16 cellular contexts compared by ENCODE assay signal in the genomic region with DNA sequence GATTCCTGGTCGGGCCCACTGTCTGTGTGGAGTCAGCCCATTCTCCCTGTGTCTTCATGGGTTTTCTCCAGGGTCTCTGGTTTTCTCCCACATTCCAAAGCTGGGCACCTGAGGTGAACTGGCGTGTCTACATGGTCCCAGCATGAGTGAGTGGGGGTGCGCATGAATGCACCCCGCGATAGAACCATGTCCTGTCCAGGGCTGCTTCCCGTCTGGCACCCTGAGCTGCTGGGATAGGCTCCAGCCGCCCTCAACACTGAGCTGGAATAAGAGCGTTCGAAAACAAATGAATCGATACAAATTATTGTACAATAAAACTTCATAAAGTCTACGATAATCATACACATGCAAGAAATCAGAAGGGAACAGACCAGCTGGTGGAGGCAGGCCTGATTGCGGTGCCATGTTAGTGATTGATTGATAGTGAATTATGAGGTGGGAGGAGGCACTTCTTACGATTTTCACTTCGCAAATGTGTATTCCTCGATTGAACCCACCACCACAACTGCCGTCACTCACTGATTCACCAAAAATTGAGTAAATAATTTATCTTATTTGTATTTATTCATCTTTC.
DNase-seq lines count a peak whose midpoint lies in the region; ATAC-seq and TF ChIP-seq lines count a peak whose summit lies in the region.
"Had no signal": no experiment of that assay in that cellular context is flagged by ENCODE, and none has a peak within 500 bp of the region (broad histone marks: within the 10 kb centered on the region; RNA-seq: fewer than 3 reads in every experiment).

No MANE protein-coding gene starts in this region.

- DNase-seq in GM13976 (ENCODE audit: low spot score) (peak; percentile 4), memory B cell (ENCODE audit: low spot score in 2 of 2) (no peak), NCI-H526 treated with DMSO at 0.1 percent for 48 hours (lab: John Stamatoyannopoulos, UW) (no peak), UCSD-AML1 (lab: John Stamatoyannopoulos, UW; ENCODE audit: unreplicated experiment) (no peak)
- DNase-seq in activated T-cell treated with anti-CD3 and anti-CD28 coated beads, Interleukin-2, amount 50 U/mL, for 72 hours: no peak
- DNase-seq: BE2C; CD8-positive, alpha-beta T cell; COR-L47; DMS153; DMS79 treated with DMSO at 0.1 percent for 48 hours; EL; GOT3; H9 had no signal

- TF ChIP-seq CTCF in GM13976 (IDR thresholded peaks at IDR 0.05; ENCODE audit: borderline replicate concordance, control extremely low read depth, extremely low read depth, insufficient read depth, missing control alignments): no peak

- H3K27me3 Mint-ChIP-seq in activated T-helper 17 cell treated with anti-CD3 and anti-CD28 coated beads, Interleukin-2, amount 50 U/mL, for 72 hours: no peaks in the 10 kb centered on the region
- H3K27me3 Mint-ChIP-seq in memory B cell: no peaks in the 10 kb centered on the region
- no peaks in the 10 kb centered on the region for H3K27me3 Mint-ChIP-seq in stimulated activated memory B cell treated with anti-CD40 and anti-IgM and Interleukin-4, amounts not matched to agents 10 μg/mL and 1 μg/mL and 100 μg/mL, for 72 hours
- H3K27me3 Mint-ChIP-seq in activated T-cell treated with anti-CD3 and anti-CD28 coated beads, Interleukin-2, amount 50 U/mL, for 72 hours (ENCODE audit: low read depth): no peaks in the 10 kb centered on the region

- no peaks in the 10 kb centered on the region for H3K4me1 Mint-ChIP-seq in activated T-helper 17 cell treated with anti-CD3 and anti-CD28 coated beads, Interleukin-2, amount 50 U/mL, for 72 hours
- peaks cover 2% of the 10 kb centered on the region for H3K4me1 Mint-ChIP-seq in memory B cell
- no peaks in the 10 kb centered on the region for H3K4me1 Mint-ChIP-seq in stimulated activated memory B cell treated with anti-CD40 and anti-IgM and Interleukin-4, amounts not matched to agents 10 μg/mL and 1 μg/mL and 100 μg/mL, for 72 hours
- no peaks in the 10 kb centered on the region for H3K4me1 Mint-ChIP-seq in activated T-cell treated with anti-CD3 and anti-CD28 coated beads, Interleukin-2, amount 50 U/mL, for 72 hours (ENCODE audit: low read depth)

- H3K36me3 Mint-ChIP-seq in activated T-helper 17 cell treated with anti-CD3 and anti-CD28 coated beads, Interleukin-2, amount 50 U/mL, for 72 hours (ENCODE audit: low read depth): peaks cover 78% of the 10 kb centered on the region
- H3K36me3 Mint-ChIP-seq in memory B cell: peaks cover 31% of the 10 kb centered on the region
- H3K36me3 Mint-ChIP-seq in stimulated activated memory B cell treated with anti-CD40 and anti-IgM and Interleukin-4, amounts not matched to agents 10 μg/mL and 1 μg/mL and 100 μg/mL, for 72 hours: peaks cover 39% of the 10 kb centered on the region
- H3K36me3 Mint-ChIP-seq in activated T-cell treated with anti-CD3 and anti-CD28 coated beads, Interleukin-2, amount 50 U/mL, for 72 hours (ENCODE audit: insufficient read depth in 2 of 2): no peaks in the 10 kb centered on the region

- in situ Hi-C loops in GM13976 (cut with MboI; ENCODE audit: low sequenced_read_pairs, unreplicated experiment): no loop called here

- no peaks in the 10 kb centered on the region for H3K9me3 Mint-ChIP-seq in activated T-helper 17 cell treated with anti-CD3 and anti-CD28 coated beads, Interleukin-2, amount 50 U/mL, for 72 hours
- no peaks in the 10 kb centered on the region for H3K9me3 Mint-ChIP-seq in memory B cell
- no peaks in the 10 kb centered on the region for H3K9me3 Mint-ChIP-seq in stimulated activated memory B cell treated with anti-CD40 and anti-IgM and Interleukin-4, amounts not matched to agents 10 μg/mL and 1 μg/mL and 100 μg/mL, for 72 hours
- H3K9me3 Mint-ChIP-seq in activated T-cell treated with anti-CD3 and anti-CD28 coated beads, Interleukin-2, amount 50 U/mL, for 72 hours: no peaks in the 10 kb centered on the region
- H3K9me3 Mint-ChIP-seq: CD8-positive, alpha-beta T cell; H9 had no signal

- peak overlapping the region; percentile 70 for H3K27ac Mint-ChIP-seq in activated T-helper 17 cell treated with anti-CD3 and anti-CD28 coated beads, Interleukin-2, amount 50 U/mL, for 72 hours
- H3K27ac Mint-ChIP-seq in memory B cell: peak overlapping the region; percentile 89
- H3K27ac Mint-ChIP-seq in stimulated activated memory B cell treated with anti-CD40 and anti-IgM and Interleukin-4, amounts not matched to agents 10 μg/mL and 1 μg/mL and 100 μg/mL, for 72 hours: peak overlapping the region; percentile 33
- H3K27ac Mint-ChIP-seq in activated T-cell treated with anti-CD3 and anti-CD28 coated beads, Interleukin-2, amount 50 U/mL, for 72 hours: no peak overlapping the region
- H3K27ac Mint-ChIP-seq: CD8-positive, alpha-beta T cell; H9 had no signal

- ATAC-seq in activated T-helper 17 cell treated with anti-CD3 and anti-CD28 coated beads, Interleukin-2, amount 50 U/mL, for 72 hours (replicated peaks): no peak
- ATAC-seq in memory B cell (ENCODE audit: low read depth): no peak
- no peak for ATAC-seq in stimulated activated memory B cell treated with anti-CD40 and anti-IgM and Interleukin-4, amounts not matched to agents 10 μg/mL and 1 μg/mL and 100 μg/mL, for 72 hours
- no peak for ATAC-seq in activated T-cell treated with anti-CD3 and anti-CD28 coated beads, Interleukin-2, amount 50 U/mL, for 72 hours (replicated peaks in 1 of 2)
- ATAC-seq: A549; CD8-positive, alpha-beta T cell had no signal

- no peak overlapping the region for H3K4me3 Mint-ChIP-seq in activated T-helper 17 cell treated with anti-CD3 and anti-CD28 coated beads, Interleukin-2, amount 50 U/mL, for 72 hours
- H3K4me3 Mint-ChIP-seq in memory B cell: no peak overlapping the region
- no peak overlapping the region for H3K4me3 Mint-ChIP-seq in stimulated activated memory B cell treated with anti-CD40 and anti-IgM and Interleukin-4, amounts not matched to agents 10 μg/mL and 1 μg/mL and 100 μg/mL, for 72 hours
- H3K4me3 Mint-ChIP-seq in activated T-cell treated with anti-CD3 and anti-CD28 coated beads, Interleukin-2, amount 50 U/mL, for 72 hours: no peak overlapping the region
- H3K4me3 Mint-ChIP-seq: CD8-positive, alpha-beta T cell; H9 had no signal
